19 cellular contexts compared by ENCODE assay signal in genomic region chr16:49884033-49884707, GRCh38. TPM values are rescaled to one million over a fixed set of nuclear protein-coding genes. Genes with fewer than 3 reads are reported as not detected.
DNase-seq lines count a peak whose midpoint lies in the region; ATAC-seq and TF ChIP-seq lines count a peak whose summit lies in the region.
"Had no signal": no experiment of that assay in that cellular context is flagged by ENCODE, and none has a peak within 500 bp of the region (broad histone marks: within the 10 kb centered on the region; RNA-seq: fewer than 3 reads in every experiment).

No MANE protein-coding gene starts in this region.

- H3K9me3 Mint-ChIP-seq in stimulated activated naive B cell treated with anti-CD40 and anti-IgM and Interleukin-4, amounts not matched to agents 10 μg/mL and 1 μg/mL and 100 μg/mL, for 72 hours, result no peaks in the 10 kb centered on the region
- no peaks in the 10 kb centered on the region for H3K9me3 Mint-ChIP-seq in activated T-helper 2 cell treated with anti-CD3 and anti-CD28 coated beads, Interferon-gamma antibody, Interleukin-2, Interleukin-4, amounts not matched to agents 10 μg/mL and 5 μg/mL and 100 μg/mL, durations not matched to agents 14 hours and 24 hours and 36 hours

- no peaks in the 10 kb centered on the region for H3K9me2 ChIP-seq in GM23248 (ENCODE audit: insufficient read depth)

- H3K4me3 Mint-ChIP-seq in stimulated activated naive B cell treated with anti-CD40 and anti-IgM and Interleukin-4, amounts not matched to agents 10 μg/mL and 1 μg/mL and 100 μg/mL, for 72 hours, result no peak overlapping the region
- H3K4me3 Mint-ChIP-seq in activated T-helper 2 cell treated with anti-CD3 and anti-CD28 coated beads, Interferon-gamma antibody, Interleukin-2, Interleukin-4, amounts not matched to agents 10 μg/mL and 5 μg/mL and 100 μg/mL, durations not matched to agents 14 hours and 24 hours and 36 hours (ENCODE audit: low read depth), result no peak overlapping the region

- H3K36me3 Mint-ChIP-seq in stimulated activated naive B cell treated with anti-CD40 and anti-IgM and Interleukin-4, amounts not matched to agents 10 μg/mL and 1 μg/mL and 100 μg/mL, for 72 hours, result no peaks in the 10 kb centered on the region
- no peaks in the 10 kb centered on the region for H3K36me3 Mint-ChIP-seq in activated T-helper 2 cell treated with anti-CD3 and anti-CD28 coated beads, Interferon-gamma antibody, Interleukin-2, Interleukin-4, amounts not matched to agents 10 μg/mL and 5 μg/mL and 100 μg/mL, durations not matched to agents 14 hours and 24 hours and 36 hours (ENCODE audit: low read depth)

- no peaks in the 10 kb centered on the region for H3K4me1 Mint-ChIP-seq in stimulated activated naive B cell treated with anti-CD40 and anti-IgM and Interleukin-4, amounts not matched to agents 10 μg/mL and 1 μg/mL and 100 μg/mL, for 72 hours
- H3K4me1 Mint-ChIP-seq in activated T-helper 2 cell treated with anti-CD3 and anti-CD28 coated beads, Interferon-gamma antibody, Interleukin-2, Interleukin-4, amounts not matched to agents 10 μg/mL and 5 μg/mL and 100 μg/mL, durations not matched to agents 14 hours and 24 hours and 36 hours (ENCODE audit: low read depth), result no peaks in the 10 kb centered on the region

- H3K79me2 ChIP-seq in GM23248 (ENCODE audit: insufficient read depth) (no peaks in the 10 kb centered on the region), KMS-11 (ENCODE audit: insufficient read depth, low read depth) (no peaks in the 10 kb centered on the region)
- H3K79me2 ChIP-seq: parathyroid adenoma had no signal

- H3F3A ChIP-seq in GM23248 (ENCODE audit: insufficient read depth), result no peaks in the 10 kb centered on the region

- H2AFZ ChIP-seq in GM23248 (no peak overlapping the region), KMS-11 (ENCODE audit: low read depth) (0 out of 2 replicates have a peak overlapping the region, but pooled peaks have one; percentile 22)
- H2AFZ ChIP-seq: parathyroid adenoma had no signal

- no peaks in the 10 kb centered on the region; the same call in none of the 2 replicates for H3K27me3 ChIP-seq in GM23248 (replicated peaks; ENCODE audit: insufficient read depth)
- H3K27me3 ChIP-seq in KMS-11 (ENCODE audit: insufficient read depth, low read depth), result no peaks in the 10 kb centered on the region
- H3K27me3 ChIP-seq: ascending aorta had no signal

- H3K27ac ChIP-seq in GM23248 (no peak overlapping the region), KMS-11 (no peak overlapping the region)
- H3K27ac ChIP-seq: ascending aorta, parathyroid adenoma had no signal

- H3K27ac Mint-ChIP-seq in stimulated activated naive B cell treated with anti-CD40 and anti-IgM and Interleukin-4, amounts not matched to agents 10 μg/mL and 1 μg/mL and 100 μg/mL, for 72 hours, result no peak overlapping the region
- no peak overlapping the region for H3K27ac Mint-ChIP-seq in activated T-helper 2 cell treated with anti-CD3 and anti-CD28 coated beads, Interferon-gamma antibody, Interleukin-2, Interleukin-4, amounts not matched to agents 10 μg/mL and 5 μg/mL and 100 μg/mL, durations not matched to agents 14 hours and 24 hours and 36 hours

- no peaks in the 10 kb centered on the region for H3K36me3 ChIP-seq in GM23248 (ENCODE audit: low read depth)
- H3K36me3 ChIP-seq in KMS-11 (ENCODE audit: insufficient read depth), result no peaks in the 10 kb centered on the region
- H3K36me3 ChIP-seq: ascending aorta had no signal

- in situ Hi-C loops in GM23248 (cut with MboI), result no loop called here

- H3K9ac ChIP-seq in GM23248 (no peak overlapping the region), KMS-11 (no peak overlapping the region; the same call in 1 of the 2 replicates)
- H3K9ac ChIP-seq: parathyroid adenoma had no signal

- H3K4me3 ChIP-seq in GM23248 (no peak overlapping the region), KMS-11 (IDR thresholded peaks at IDR 0.05; ENCODE audit: insufficient read depth, low read depth, low read length) (no peak overlapping the region), choroid plexus epithelial cell (ENCODE audit: low read depth, low read length) (no peak overlapping the region)
- H3K4me3 ChIP-seq: ascending aorta, smooth muscle cell had no signal

- no peak overlapping the region for H3K4me2 ChIP-seq in GM23248 (ENCODE audit: unreplicated experiment)
- peak overlapping the region; percentile 57; the same call in 1 of the 2 replicates for H3K4me2 ChIP-seq in KMS-11
- H3K4me2 ChIP-seq: smooth muscle cell had no signal

- no peak for TF ChIP-seq CTCF in KMS-11 (conservative IDR thresholded peaks at IDR 0.05; ENCODE audit: low read depth, low read length)
- TF ChIP-seq CTCF in choroid plexus epithelial cell (conservative IDR thresholded peaks at IDR 0.05; ENCODE audit: low read depth, low read length), result no peak

- intact Hi-C loops in activated T-helper 2 cell treated with anti-CD3 and anti-CD28 coated beads, Interferon-gamma antibody, Interleukin-2, Interleukin-4, amounts not matched to agents 10 μg/mL and 5 μg/mL and 100 μg/mL, durations not matched to agents 14 hours and 24 hours and 36 hours (cut with micrococcal nuclease), result no loop called here

- H4K20me1 ChIP-seq in GM23248 (ENCODE audit: insufficient read depth) (no peaks in the 10 kb centered on the region), KMS-11 (ENCODE audit: insufficient read depth) (no peaks in the 10 kb centered on the region)

- H3K4me1 ChIP-seq in GM23248 (ENCODE audit: insufficient read depth) (no peaks in the 10 kb centered on the region), KMS-11 (ENCODE audit: low read depth, poor library complexity, severe bottlenecking) (peaks cover 10% of the 10 kb centered on the region)
- H3K4me1 ChIP-seq: ascending aorta, parathyroid adenoma had no signal

- H3K9me3 ChIP-seq in GM23248 (ENCODE audit: low read depth), result no peaks in the 10 kb centered on the region
- H3K9me3 ChIP-seq: ascending aorta had no signal

- no peak for ATAC-seq in stimulated activated naive B cell treated with anti-CD40 and anti-IgM and Interleukin-4, amounts not matched to agents 10 μg/mL and 1 μg/mL and 100 μg/mL, for 72 hours (replicated peaks)
- ATAC-seq: left cardiac atrium had no signal

- H3K27me3 Mint-ChIP-seq in stimulated activated naive B cell treated with anti-CD40 and anti-IgM and Interleukin-4, amounts not matched to agents 10 μg/mL and 1 μg/mL and 100 μg/mL, for 72 hours, result peaks cover 16 to 24% of the 10 kb centered on the region in 2 donors
- no peaks in the 10 kb centered on the region for H3K27me3 Mint-ChIP-seq in activated T-helper 2 cell treated with anti-CD3 and anti-CD28 coated beads, Interferon-gamma antibody, Interleukin-2, Interleukin-4, amounts not matched to agents 10 μg/mL and 5 μg/mL and 100 μg/mL, durations not matched to agents 14 hours and 24 hours and 36 hours (ENCODE audit: low read depth)

- 42 to 52% methylated on average over 7 of the region's 7 CpGs for WGBS in GM23248 (ENCODE audit: low coverage in 1 of 2, low lambda C conversion rate in 2 of 2, missing lambda C conversion rate in 2 of 2), 2 experiments

- peak; percentile 14 for DNase-seq in GM23248
- peak; percentile 49 for DNase-seq in choroid plexus epithelial cell (ENCODE audit: low read depth)
- DNase-seq in mucosa of gallbladder (ENCODE audit: low spot score), result peak; percentile 64
- DNase-seq in NCI-H1694 treated with DMSO at 0.1 percent for 48 hours (lab: John Stamatoyannopoulos, UW), result no peak
- no peak for DNase-seq in stimulated activated naive B cell treated with anti-CD40 and anti-IgM and Interleukin-4, amounts not matched to agents 10 μg/mL and 1 μg/mL and 100 μg/mL, for 72 hours
- DNase-seq in stimulated activated CD4-positive, alpha-beta T cell treated with anti-CD3 and anti-CD28 coated beads, Interleukin-1b, Interleukin-23, amount 100 ng/mL, for 48 hours, result no peak
- DNase-seq in activated T-helper 2 cell treated with anti-CD3 and anti-CD28 coated beads, Interferon-gamma antibody, Interleukin-2, Interleukin-4, amounts not matched to agents 10 μg/mL and 5 μg/mL and 100 μg/mL, durations not matched to agents 14 hours and 24 hours and 36 hours (ENCODE audit: low spot score), result no peak
- DNase-seq: activated CD4-positive, alpha-beta T cell treated with anti-CD3 and anti-CD28 coated beads for 1 hour; activated naive CD4-positive, alpha-beta T cell; COR-L47; foreskin fibroblast; left cardiac atrium; NCI-H1105 treated with DMSO at 0.1 percent for 48 hours; NCI-H2227 treated with DMSO at 0.1 percent for 48 hours; T-helper 2 cell had no signal

RNA-seq across cellular contexts. Expression of gene ZNF423, which starts 28.3 kb away (rescaled TPM):
- total RNA-seq in GM23248 (2014; rRNA removed; shearing (Covaris generic)), result 0.13 and 0.43 TPM in 2 replicates
- polyA plus RNA-seq in GM23248 (2016; fragmentation: Nextera tagmentation; extraction: Ambion mirVana), result 0.49 and 0.72 TPM in 2 replicates
- 11.0 TPM for total RNA-seq in mucosa of gallbladder
- total RNA-seq in activated T-helper 2 cell treated with anti-CD3 and anti-CD28 coated beads, Interferon-gamma antibody, Interleukin-2, Interleukin-4, amounts not matched to agents 10 μg/mL and 5 μg/mL and 100 μg/mL, durations not matched to agents 14 hours and 24 hours and 36 hours, result not detected in 2 replicates

Comparison
In these comparisons a context has a peak if more than half of its experiments do, and no peak if none do; other contexts are left out.
1. DNase-seq: peak in GM23248 (single experiment), choroid plexus epithelial cell (single experiment) and mucosa of gallbladder (single experiment); none in NCI-H1694 treated with DMSO at 0.1 percent for 48 hours (single experiment), stimulated activated naive B cell treated with anti-CD40 and anti-IgM and Interleukin-4, amounts not matched to agents 10 μg/mL and 1 μg/mL and 100 μg/mL, for 72 hours (single experiment), stimulated activated CD4-positive, alpha-beta T cell treated with anti-CD3 and anti-CD28 coated beads, Interleukin-1b, Interleukin-23, amount 100 ng/mL, for 48 hours (single experiment) and activated T-helper 2 cell treated with anti-CD3 and anti-CD28 coated beads, Interferon-gamma antibody, Interleukin-2, Interleukin-4, amounts not matched to agents 10 μg/mL and 5 μg/mL and 100 μg/mL, durations not matched to agents 14 hours and 24 hours and 36 hours (single experiment).